1 cellular context compared by ENCODE assay signal in genomic region chr6:49666930-49667369, GRCh38.
TF ChIP-seq lines count a peak whose summit lies in the region.

No MANE protein-coding gene starts in this region.

TF ChIP-seq in K562, 482 proteins besides CTCF, POLR2A, EP300 and RAD21 (continued from another document):
- TF ChIP-seq PRDM10 (IDR thresholded peaks at IDR 0.05; ENCODE audit: partially characterized antibody) (peak; percentile 17), NEUROD1 (IDR thresholded peaks at IDR 0.05; ENCODE audit: borderline replicate concordance, low read depth, low read length, partially characterized antibody) (peak; percentile 52), ZNF121 (CRISPR knock-in tag; conservative IDR thresholded peaks at IDR 0.05) (no peak), EP400 (IDR thresholded peaks at IDR 0.05) (peak; percentile 49), SOX6 (IDR thresholded peaks at IDR 0.05) (peak; percentile 37; the same call in 1 of the 2 replicates), OTX1 (CRISPR knock-in tag; IDR thresholded peaks at IDR 0.05) (no peak), SMARCE1 (IDR thresholded peaks at IDR 0.05) (0 out of 2 replicates have a peak, but pooled peaks have one; percentile 55), RBFOX2 (IDR thresholded peaks at IDR 0.05; ENCODE audit: low read depth, low read length) (0 out of 2 replicates have a peak, but pooled peaks have one; percentile 41), PKNOX1 (IDR thresholded peaks at IDR 0.05) (0 out of 2 replicates have a peak, but pooled peaks have one; percentile 41), L3MBTL2 (IDR thresholded peaks at IDR 0.05) (peak; percentile 42; the same call in 1 of the 2 replicates), CTBP1 (IDR thresholded peaks at IDR 0.05; ENCODE audit: borderline replicate concordance) (peak; percentile 62; the same call in 1 of the 2 replicates), RCOR1 (IDR thresholded peaks at IDR 0.05; ENCODE audit: borderline replicate concordance in 1 of 2, low read depth in 2 of 2, low read length in 2 of 2) (peak in 1 of 2 experiments; percentile 84; a peak in 2 of 4 replicates), NR2C2 (CRISPR knock-in tag; IDR thresholded peaks at IDR 0.05) (no peak), NR2C2 (tag; IDR thresholded peaks at IDR 0.05) (peak; percentile 48; the same call in 1 of the 2 replicates), ZNF584 (CRISPR knock-in tag; IDR thresholded peaks at IDR 0.05; ENCODE audit: low read depth) (peak; percentile 8), ZEB2 (IDR thresholded peaks at IDR 0.05) (peak; percentile 85), CEBPB (tag; IDR thresholded peaks at IDR 0.05) (peak; percentile 90), DPF2 (IDR thresholded peaks at IDR 0.05) (peak; percentile 85), HDAC2 (IDR thresholded peaks at IDR 0.05) (peak; percentile 79; the same call in 1 of the 2 replicates), DACH1 (IDR thresholded peaks at IDR 0.05; ENCODE audit: partially characterized antibody) (peak; percentile 65), HBP1 (CRISPR knock-in tag; IDR thresholded peaks at IDR 0.05) (0 out of 2 replicates have a peak, but pooled peaks have one; percentile 66), MTA3 (IDR thresholded peaks at IDR 0.05; ENCODE audit: borderline replicate concordance) (0 out of 2 replicates have a peak, but pooled peaks have one; percentile 55), NR2C1 (IDR thresholded peaks at IDR 0.05) (peak; percentile 26; the same call in 1 of the 2 replicates), NR2C1 (tag; IDR thresholded peaks at IDR 0.05) (no peak), NFATC3 (IDR thresholded peaks at IDR 0.05) (0 out of 2 replicates have a peak, but pooled peaks have one; percentile 15), NCOA1 (IDR thresholded peaks at IDR 0.05; ENCODE audit: low read depth) (peak; percentile 42; the same call in 1 of the 2 replicates), CCNT2 (IDR thresholded peaks at IDR 0.05; ENCODE audit: borderline replicate concordance, extremely low read depth, insufficient read length, low read depth, low read length) (peak; percentile 26), LEF1 (IDR thresholded peaks at IDR 0.05) (0 out of 2 replicates have a peak, but pooled peaks have one; percentile 78), NBN (IDR thresholded peaks at IDR 0.05; ENCODE audit: low read depth) (0 out of 2 replicates have a peak, but pooled peaks have one; percentile 38), ETS2 (tag; IDR thresholded peaks at IDR 0.05; ENCODE audit: borderline replicate concordance, poor library complexity, severe bottlenecking) (no peak), CREM (IDR thresholded peaks at IDR 0.05; ENCODE audit: low read depth) (peak; percentile 54; the same call in 1 of the 2 replicates), RNF2 (IDR thresholded peaks at IDR 0.05) (0 out of 2 replicates have a peak, but pooled peaks have one; percentile 25), ZSCAN32 (CRISPR knock-in tag; IDR thresholded peaks at IDR 0.05) (no peak), CBX3 (IDR thresholded peaks at IDR 0.05; ENCODE audit: borderline replicate concordance in 1 of 2, low read length in 2 of 2) (0 out of 3 replicates have a peak, but pooled peaks of 1 of the 2 experiments have one; percentile 30), HMBOX1 (IDR thresholded peaks at IDR 0.05) (peak; percentile 42; the same call in 1 of the 2 replicates), JUND (IDR thresholded peaks at IDR 0.05; ENCODE audit: borderline replicate concordance, low read depth, low read length) (peak; percentile 88), JUND (tag; IDR thresholded peaks at IDR 0.05; ENCODE audit: borderline replicate concordance, low read depth, low read length) (peak; percentile 72; the same call in 2 of the 3 replicates), MEIS2 (IDR thresholded peaks at IDR 0.05; ENCODE audit: partially characterized antibody) (peak; percentile 52), BRD9 (IDR thresholded peaks at IDR 0.05; ENCODE audit: low read depth, partially characterized antibody) (peak; percentile 76), TFE3 (CRISPR knock-in tag; IDR thresholded peaks at IDR 0.05) (no peak), MAZ (CRISPR knock-in tag; conservative IDR thresholded peaks at IDR 0.05 in 1 of 2, IDR thresholded peaks at IDR 0.05 in 1 of 2) (peak in 1 of 2 experiments; percentile 32; a peak in 1 of 4 replicates), HMG20B (CRISPR knock-in tag; IDR thresholded peaks at IDR 0.05) (no peak)
